In the genomic region with DNA sequence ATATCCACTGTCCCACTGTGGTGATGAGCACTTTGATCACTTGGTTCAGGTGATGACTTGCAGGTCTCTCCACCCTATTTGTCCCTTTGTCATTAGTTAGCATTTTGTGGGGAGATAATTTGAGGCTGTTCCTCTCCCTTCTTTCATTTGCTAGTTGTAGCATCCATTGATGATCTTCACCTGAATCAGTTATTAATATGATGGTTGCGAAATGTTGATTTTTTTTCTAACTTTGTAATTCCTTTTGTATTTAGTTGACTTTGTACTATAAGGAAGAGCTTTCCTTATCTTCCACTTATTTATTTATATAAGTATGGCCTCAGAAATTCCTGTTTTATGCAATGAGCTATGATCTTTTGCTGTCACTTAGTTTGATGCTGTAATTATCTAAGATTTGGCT, we compare ENCODE assay signal across 1 cellular context.
TF ChIP-seq lines count a peak whose summit lies in the region.

No MANE protein-coding gene starts in this region.

TF ChIP-seq in endothelial cell of umbilical vein, 7 proteins besides CTCF, POLR2A, EP300 and RAD21 (continued from another document):
- TF ChIP-seq POLR2AphosphoS5 (IDR thresholded peaks at IDR 0.05; ENCODE audit: insufficient read depth, low read depth, low read length), result no peak
- TF ChIP-seq JUN (IDR thresholded peaks at IDR 0.05; ENCODE audit: borderline replicate concordance, insufficient read depth, insufficient read length, low read depth), result no peak
- TF ChIP-seq FOS (IDR thresholded peaks at IDR 0.05; ENCODE audit: borderline replicate concordance, insufficient read depth, low read length), result no peak
TF ChIP-seq in endothelial cell of umbilical vein: peak in this region for 0.
